ENCODE assay signal across 12 cellular contexts in the genomic region with DNA sequence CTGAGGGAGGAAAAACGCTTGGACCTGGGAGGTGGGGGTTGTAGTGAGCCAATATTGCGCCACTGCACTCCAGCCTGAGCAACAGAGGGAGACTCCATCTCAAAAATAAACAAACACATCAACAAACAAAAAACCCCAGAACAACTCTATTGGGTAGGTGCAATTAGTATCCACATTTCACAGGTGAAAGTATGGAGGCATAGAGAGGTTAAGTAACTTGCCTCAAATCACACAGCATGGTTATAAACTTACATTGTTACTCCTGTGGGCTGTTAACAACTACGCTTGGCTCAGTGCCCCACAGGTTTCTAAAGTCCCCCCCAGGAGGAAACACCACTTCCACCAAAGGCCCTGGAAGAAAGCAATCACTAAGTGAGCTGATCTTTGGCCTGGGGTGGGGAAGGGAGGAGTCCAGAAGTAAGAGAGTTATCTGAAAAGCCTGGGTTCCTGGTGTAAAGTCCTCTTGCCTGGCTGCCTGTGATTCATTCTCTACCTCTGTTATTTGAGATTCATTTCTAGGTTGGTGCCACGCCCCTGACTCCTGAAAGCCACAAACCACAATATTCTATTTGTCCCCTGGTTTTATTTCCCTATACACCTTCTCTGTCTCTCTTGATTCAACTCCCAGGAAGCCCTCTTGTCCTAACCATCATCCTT.
DNase-seq lines count a peak whose midpoint lies in the region; ATAC-seq and TF ChIP-seq lines count a peak whose summit lies in the region.
"Had no signal": no experiment of that assay in that cellular context is flagged by ENCODE, and none has a peak within 500 bp of the region (broad histone marks: within the 10 kb centered on the region; RNA-seq: fewer than 3 reads in every experiment).

No MANE protein-coding gene starts in this region.

- TF ChIP-seq POLR2A in Peyer's patch (IDR thresholded peaks at IDR 0.05) = no peak
- TF ChIP-seq POLR2A in transverse colon (IDR thresholded peaks at IDR 0.05) = no peak
- TF ChIP-seq POLR2A in vagina (IDR thresholded peaks at IDR 0.05) = no peak

- H3K4me1 ChIP-seq in mammary epithelial cell (ENCODE audit: insufficient read depth, low read length) (peaks cover 13% of the 10 kb centered on the region), Peyer's patch (peaks cover 0 to 53% (median 4%) of the 10 kb centered on the region in 4 donors), transverse colon (peaks cover 25 to 67% (median 55%) of the 10 kb centered on the region in 4 donors), vagina (peaks cover 7% of the 10 kb centered on the region)

- H2AFZ ChIP-seq in mammary epithelial cell (ENCODE audit: low read depth, low read length) = no peak overlapping the region

- peaks cover 24% of the 10 kb centered on the region for H3K9me3 Mint-ChIP-seq in MCF 10A (ENCODE audit: unreplicated experiment)
- no peaks in the 10 kb centered on the region for H3K9me3 Mint-ChIP-seq in effector memory CD8-positive, alpha-beta T cell

- no peak overlapping the region for H3K4me3 Mint-ChIP-seq in MCF 10A (ENCODE audit: unreplicated experiment)
- peak overlapping the region in 1 of 2 donors; percentile 4 for H3K4me3 Mint-ChIP-seq in effector memory CD8-positive, alpha-beta T cell

- POLR2A ChIA-PET in MCF 10A (lab: Yijun Ruan, JAX) = no interaction called here

- TF ChIP-seq CTCF in mammary epithelial cell (conservative IDR thresholded peaks at IDR 0.05 in 1 of 2, IDR thresholded peaks at IDR 0.05 in 1 of 2; ENCODE audit: extremely low read depth in 1 of 2, insufficient read depth in 1 of 2, low read depth in 1 of 2, low read length in 2 of 2) (no peak), MCF 10A (IDR thresholded peaks at IDR 0.05; ENCODE audit: unreplicated experiment) (no peak), Peyer's patch (IDR thresholded peaks at IDR 0.05) (no peak), transverse colon (IDR thresholded peaks at IDR 0.05) (no peak), vagina (IDR thresholded peaks at IDR 0.05) (no peak)

- H3K4me3 ChIP-seq in mammary epithelial cell (replicated peaks in 1 of 3; ENCODE audit: insufficient read depth in 1 of 3, low read depth in 2 of 3, low read length in 3 of 3) (no peak overlapping the region), Peyer's patch (no peak overlapping the region), transverse colon (no peak overlapping the region), vagina (no peak overlapping the region)
- H3K4me3 ChIP-seq: adrenal gland, testis had no signal

- no peak overlapping the region for H3K9ac ChIP-seq in mammary epithelial cell (ENCODE audit: insufficient read depth, low read length)

- no peaks in the 10 kb centered on the region for H4K20me1 ChIP-seq in mammary epithelial cell (ENCODE audit: insufficient read depth, low read length)

- WGBS in mammary epithelial cell (ENCODE audit: low coverage, missing lambda C conversion rate) = 47% methylated on average over 4 of the region's 4 CpGs
- WGBS in transverse colon (ENCODE audit: low coverage in 1 of 2), 2 donors = 50 to 57% methylated on average over 1 to 4 of the region's 4 CpGs

- CTCF ChIA-PET in mammary epithelial cell (lab: Charles Lee; ENCODE audit: low non-redundant PET) (no interaction called here), MCF 10A (lab: Yijun Ruan, JAX) (no interaction called here)

- no peak for TF ChIP-seq EP300 in transverse colon (IDR thresholded peaks at IDR 0.05; ENCODE audit: low read depth)

- no peaks in the 10 kb centered on the region for H3K4me1 Mint-ChIP-seq in MCF 10A (ENCODE audit: insufficient read depth, unreplicated experiment)
- peaks cover 36 to 43% of the 10 kb centered on the region in 2 donors for H3K4me1 Mint-ChIP-seq in effector memory CD8-positive, alpha-beta T cell (ENCODE audit: low read depth in 2 of 2)

- in situ Hi-C loops in mammary epithelial cell (cut with MboI; ENCODE audit: low sequenced_read_pairs in 2 of 2) = no loop called here
- in situ Hi-C loops in transverse colon (cut with MboI; ENCODE audit: low pct_ligation_motif_present in 1 of 4, low pct_unique_long_range_greater_than_20kb in 1 of 4, low sequenced_read_pairs in 3 of 4) = loop anchor here in 1 of 4 donors (10.0 kb wide), 1 partner anchor 200 kb away; the partner anchor contains the start of gene XYLT1

- no peak overlapping the region for H3K27ac Mint-ChIP-seq in MCF 10A (ENCODE audit: low read depth, unreplicated experiment)
- H3K27ac Mint-ChIP-seq in effector memory CD8-positive, alpha-beta T cell = peak overlapping the region; percentile 62 to 82

- H3K27ac ChIP-seq in mammary epithelial cell (ENCODE audit: insufficient read depth, low read depth, low read length) = no peak overlapping the region
- peak overlapping the region in 3 of 4 donors; percentile 51 to 92 (median 84) for H3K27ac ChIP-seq in Peyer's patch
- peak overlapping the region; percentile 75 to 88 (median 86) for H3K27ac ChIP-seq in transverse colon
- no peak overlapping the region for H3K27ac ChIP-seq in vagina
- H3K27ac ChIP-seq: neutrophil, testis had no signal

- no peaks in the 10 kb centered on the region for H3K36me3 Mint-ChIP-seq in MCF 10A (ENCODE audit: insufficient read depth, unreplicated experiment)
- H3K36me3 Mint-ChIP-seq in effector memory CD8-positive, alpha-beta T cell (ENCODE audit: insufficient read depth) = no peaks in the 10 kb centered on the region

- no peaks in the 10 kb centered on the region for H3K9me3 ChIP-seq in mammary epithelial cell (replicated peaks; ENCODE audit: insufficient read depth, low read length)
- no peaks in the 10 kb centered on the region for H3K9me3 ChIP-seq in Peyer's patch
- H3K9me3 ChIP-seq in transverse colon = no peaks in the 10 kb centered on the region
- no peaks in the 10 kb centered on the region for H3K9me3 ChIP-seq in vagina
- H3K9me3 ChIP-seq: adrenal gland, neutrophil, testis had no signal

- ATAC-seq in effector memory CD8-positive, alpha-beta T cell (replicated peaks) = no peak
- no peak for ATAC-seq in GM18868 (IDR thresholded peaks at IDR 0.05; ENCODE audit: unreplicated experiment)
- no peak for ATAC-seq in HG03432 (IDR thresholded peaks at IDR 0.05; ENCODE audit: unreplicated experiment)

- no peaks in the 10 kb centered on the region for H3K27me3 Mint-ChIP-seq in MCF 10A (ENCODE audit: insufficient read depth, unreplicated experiment)
- H3K27me3 Mint-ChIP-seq in effector memory CD8-positive, alpha-beta T cell = no peaks in the 10 kb centered on the region

- no peaks in the 10 kb centered on the region for H3K27me3 ChIP-seq in mammary epithelial cell (ENCODE audit: insufficient read depth, low read length)
- H3K27me3 ChIP-seq in Peyer's patch = no peaks in the 10 kb centered on the region
- H3K27me3 ChIP-seq in transverse colon = no peaks in the 10 kb centered on the region
- no peaks in the 10 kb centered on the region for H3K27me3 ChIP-seq in vagina
- H3K27me3 ChIP-seq: adrenal gland, neutrophil, testis had no signal

- dilution Hi-C loops in mammary epithelial cell (cut with HindIII; ENCODE audit: low sequenced_read_pairs) = no loop called here

- BruUV-seq in mammary epithelial cell (replicated peaks; lab: Mats Ljungman, UMichigan) = no TSS peak
- BruUV-seq in MCF 10A (replicated peaks; lab: Mats Ljungman, UMichigan) = no TSS peak

- intact Hi-C loops in mammary epithelial cell (cut with micrococcal nuclease) = loop anchor here (10.0 kb wide), 2 partner anchors 90 to 300 kb away; no protein-coding TSS in a partner anchor
- intact Hi-C loops in MCF 10A (cut with micrococcal nuclease) = no loop called here
- intact Hi-C loops in transverse colon (cut with DNase I; ENCODE audit: low total_unique reads) = no loop called here
- intact Hi-C loops in vagina (cut with DNase I) = loop anchor here (10.0 kb wide), 1 partner anchor 190 kb away; no protein-coding TSS in a partner anchor

- H3K36me3 ChIP-seq in mammary epithelial cell (ENCODE audit: insufficient read depth, low read length) = no peaks in the 10 kb centered on the region
- H3K36me3 ChIP-seq in Peyer's patch = no peaks in the 10 kb centered on the region
- H3K36me3 ChIP-seq in transverse colon = no peaks in the 10 kb centered on the region
- no peaks in the 10 kb centered on the region for H3K36me3 ChIP-seq in vagina
- H3K36me3 ChIP-seq: adrenal gland, neutrophil had no signal

- H3K4me2 ChIP-seq in mammary epithelial cell (ENCODE audit: insufficient read depth, low read depth, low read length) = no peak overlapping the region

- DNase-seq in mammary epithelial cell (peak; percentile 65), MCF 10A (ENCODE audit: unreplicated experiment) (no peak), Peyer's patch (peak in 2 of 3 donors; percentile 79 to 92), transverse colon (peak; percentile 90), vagina (ENCODE audit: extremely low spot score in 2 of 2) (no peak)
- DNase-seq in effector memory CD8-positive, alpha-beta T cell = no peak
- DNase-seq: stimulated activated CD4-positive, alpha-beta T cell treated with anti-CD3 and anti-CD28 coated beads, Interleukin-4, amount 100 ng/mL, for 1 hour; testis had no signal

- H3K79me2 ChIP-seq in mammary epithelial cell (ENCODE audit: insufficient read depth, low read length) = no peaks in the 10 kb centered on the region

Comparison
In these comparisons a context has a peak if more than half of its experiments do, and no peak if none do; other contexts are left out.
1. DNase-seq: peak in mammary epithelial cell (single experiment), Peyer's patch (2 of 3) and transverse colon (single experiment); none in MCF 10A (single experiment), effector memory CD8-positive, alpha-beta T cell (0 of 3) and vagina (0 of 2).
2. intact Hi-C loops: an anchor here in mammary epithelial cell (10.0 kb wide) and vagina (10.0 kb wide); none called in MCF 10A and transverse colon.
3. H3K27ac ChIP-seq: peak in Peyer's patch (3 of 4) and transverse colon (4 of 4); none in mammary epithelial cell (single experiment) and vagina (single experiment).